In genomic region chr7:133252858-133253521, GRCh38 we compare ENCODE assay signal across 1 cellular context.
TF ChIP-seq lines count a peak whose summit lies in the region.

Gene EXOC4 (plus strand): TSS chr7:133253078.

TF ChIP-seq in K562, 482 proteins besides CTCF, POLR2A, EP300 and RAD21 (continued from another document and continues in another):
- TF ChIP-seq, protein P1, sequence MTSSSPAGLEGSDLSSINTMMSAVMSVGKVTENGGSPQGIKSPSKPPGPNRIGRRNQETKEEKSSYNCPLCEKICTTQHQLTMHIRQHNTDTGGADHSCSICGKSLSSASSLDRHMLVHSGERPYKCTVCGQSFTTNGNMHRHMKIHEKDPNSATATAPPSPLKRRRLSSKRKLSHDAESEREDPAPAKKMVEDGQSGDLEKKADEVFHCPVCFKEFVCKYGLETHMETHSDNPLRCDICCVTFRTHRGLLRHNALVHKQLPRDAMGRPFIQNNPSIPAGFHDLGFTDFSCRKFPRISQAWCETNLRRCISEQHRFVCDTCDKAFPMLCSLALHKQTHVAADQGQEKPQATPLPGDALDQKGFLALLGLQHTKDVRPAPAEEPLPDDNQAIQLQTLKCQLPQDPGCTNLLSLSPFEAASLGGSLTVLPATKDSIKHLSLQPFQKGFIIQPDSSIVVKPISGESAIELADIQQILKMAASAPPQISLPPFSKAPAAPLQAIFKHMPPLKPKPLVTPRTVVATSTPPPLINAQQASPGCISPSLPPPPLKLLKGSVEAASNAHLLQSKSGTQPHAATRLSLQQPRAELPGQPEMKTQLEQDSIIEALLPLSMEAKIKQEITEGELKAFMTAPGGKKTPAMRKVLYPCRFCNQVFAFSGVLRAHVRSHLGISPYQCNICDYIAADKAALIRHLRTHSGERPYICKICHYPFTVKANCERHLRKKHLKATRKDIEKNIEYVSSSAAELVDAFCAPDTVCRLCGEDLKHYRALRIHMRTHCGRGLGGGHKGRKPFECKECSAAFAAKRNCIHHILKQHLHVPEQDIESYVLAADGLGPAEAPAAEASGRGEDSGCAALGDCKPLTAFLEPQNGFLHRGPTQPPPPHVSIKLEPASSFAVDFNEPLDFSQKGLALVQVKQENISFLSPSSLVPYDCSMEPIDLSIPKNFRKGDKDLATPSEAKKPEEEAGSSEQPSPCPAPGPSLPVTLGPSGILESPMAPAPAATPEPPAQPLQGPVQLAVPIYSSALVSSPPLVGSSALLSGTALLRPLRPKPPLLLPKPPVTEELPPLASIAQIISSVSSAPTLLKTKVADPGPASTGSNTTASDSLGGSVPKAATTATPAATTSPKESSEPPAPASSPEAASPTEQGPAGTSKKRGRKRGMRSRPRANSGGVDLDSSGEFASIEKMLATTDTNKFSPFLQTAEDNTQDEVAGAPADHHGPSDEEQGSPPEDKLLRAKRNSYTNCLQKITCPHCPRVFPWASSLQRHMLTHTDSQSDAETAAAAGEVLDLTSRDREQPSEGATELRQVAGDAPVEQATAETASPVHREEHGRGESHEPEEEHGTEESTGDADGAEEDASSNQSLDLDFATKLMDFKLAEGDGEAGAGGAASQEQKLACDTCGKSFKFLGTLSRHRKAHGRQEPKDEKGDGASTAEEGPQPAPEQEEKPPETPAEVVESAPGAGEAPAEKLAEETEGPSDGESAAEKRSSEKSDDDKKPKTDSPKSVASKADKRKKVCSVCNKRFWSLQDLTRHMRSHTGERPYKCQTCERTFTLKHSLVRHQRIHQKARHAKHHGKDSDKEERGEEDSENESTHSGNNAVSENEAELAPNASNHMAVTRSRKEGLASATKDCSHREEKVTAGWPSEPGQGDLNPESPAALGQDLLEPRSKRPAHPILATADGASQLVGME (CRISPR knock-in tag; IDR thresholded peaks at IDR 0.05) = 0 out of 2 replicates have a peak, but pooled peaks have one; percentile 10
- TF ChIP-seq ARID3A (IDR thresholded peaks at IDR 0.05; ENCODE audit: borderline replicate concordance, low read depth, low read length) (no peak), XRCC5 (IDR thresholded peaks at IDR 0.05; ENCODE audit: low read depth, low read length) (no peak), HMG20B (CRISPR knock-in tag; IDR thresholded peaks at IDR 0.05) (no peak), RBM15 (IDR thresholded peaks at IDR 0.05; ENCODE audit: insufficient read depth, low read length) (no peak), NR1H2 (CRISPR knock-in tag; IDR thresholded peaks at IDR 0.05) (peak; percentile 87; the same call in 1 of the 2 replicates), GATA2 (CRISPR knock-in tag; IDR thresholded peaks at IDR 0.05) (peak; percentile 10; the same call in 1 of the 2 replicates), GABPA (tag; conservative IDR thresholded peaks at IDR 0.05; ENCODE audit: low read depth) (peak; percentile 83), CAMTA2 (CRISPR knock-in tag; conservative IDR thresholded peaks at IDR 0.05) (no peak), ESRRB (CRISPR knock-in tag; IDR thresholded peaks at IDR 0.05; ENCODE audit: borderline replicate concordance) (no peak), POLR2AphosphoS5 (IDR thresholded peaks at IDR 0.05; ENCODE audit: control insufficient read depth, insufficient read depth, low read depth, low read length) (peak; percentile 97), ATF1 (CRISPR knock-in tag; IDR thresholded peaks at IDR 0.05) (no peak), ATF1 (tag; IDR thresholded peaks at IDR 0.05) (peak; percentile 98), DIDO1 (tag; IDR thresholded peaks at IDR 0.05; ENCODE audit: low read depth) (peak; percentile 43; the same call in 1 of the 2 replicates), E2F1 (CRISPR knock-in tag; IDR thresholded peaks at IDR 0.05) (peak; percentile 87), TCFL5 (CRISPR knock-in tag; conservative IDR thresholded peaks at IDR 0.05) (no peak), MCM2 (IDR thresholded peaks at IDR 0.05; ENCODE audit: low read depth) (no peak), RNF2 (IDR thresholded peaks at IDR 0.05) (no peak), C11orf30 (IDR thresholded peaks at IDR 0.05; ENCODE audit: low read depth) (peak; percentile 97), ZNF561 (CRISPR knock-in tag; conservative IDR thresholded peaks at IDR 0.05) (no peak), SNAPC5 (CRISPR knock-in tag; IDR thresholded peaks at IDR 0.05) (no peak), SETDB1 (IDR thresholded peaks at IDR 0.05; ENCODE audit: low read length) (no peak), CC2D1A (IDR thresholded peaks at IDR 0.05) (peak; percentile 20; the same call in 1 of the 2 replicates), HCFC1 (IDR thresholded peaks at IDR 0.05; ENCODE audit: low read depth, low read length) (peak; percentile 96), POLR2AphosphoS2 (IDR thresholded peaks at IDR 0.05; ENCODE audit: low read length) (peak; percentile 75; the same call in 1 of the 2 replicates), RBM25 (IDR thresholded peaks at IDR 0.05; ENCODE audit: low read depth, low read length, severe bottlenecking) (peak; percentile 98), DACH1 (IDR thresholded peaks at IDR 0.05; ENCODE audit: partially characterized antibody) (peak; percentile 79), ZNF740 (CRISPR knock-in tag; IDR thresholded peaks at IDR 0.05) (no peak), ZNF740 (tag; IDR thresholded peaks at IDR 0.05) (no peak; a peak in 1 of 4 replicates), PBX2 (CRISPR knock-in tag; IDR thresholded peaks at IDR 0.05; ENCODE audit: low read depth) (no peak), PBX2 (tag; conservative IDR thresholded peaks at IDR 0.05; ENCODE audit: low read depth) (peak; percentile 74), TAF7 (tag; IDR thresholded peaks at IDR 0.05) (peak; percentile 90), ZNF644 (tag; IDR thresholded peaks at IDR 0.05; ENCODE audit: low read depth) (peak; percentile 71; the same call in 1 of the 2 replicates)
- TF ChIP-seq, protein P2, sequence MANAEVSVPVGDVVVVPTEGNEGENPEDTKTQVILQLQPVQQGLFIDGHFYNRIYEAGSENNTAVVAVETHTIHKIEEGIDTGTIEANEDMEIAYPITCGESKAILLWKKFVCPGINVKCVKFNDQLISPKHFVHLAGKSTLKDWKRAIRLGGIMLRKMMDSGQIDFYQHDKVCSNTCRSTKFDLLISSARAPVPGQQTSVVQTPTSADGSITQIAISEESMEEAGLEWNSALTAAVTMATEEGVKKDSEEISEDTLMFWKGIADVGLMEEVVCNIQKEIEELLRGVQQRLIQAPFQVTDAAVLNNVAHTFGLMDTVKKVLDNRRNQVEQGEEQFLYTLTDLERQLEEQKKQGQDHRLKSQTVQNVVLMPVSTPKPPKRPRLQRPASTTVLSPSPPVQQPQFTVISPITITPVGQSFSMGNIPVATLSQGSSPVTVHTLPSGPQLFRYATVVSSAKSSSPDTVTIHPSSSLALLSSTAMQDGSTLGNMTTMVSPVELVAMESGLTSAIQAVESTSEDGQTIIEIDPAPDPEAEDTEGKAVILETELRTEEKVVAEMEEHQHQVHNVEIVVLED (CRISPR knock-in tag; IDR thresholded peaks at IDR 0.05) = peak; percentile 91
- TF ChIP-seq, protein P3, sequence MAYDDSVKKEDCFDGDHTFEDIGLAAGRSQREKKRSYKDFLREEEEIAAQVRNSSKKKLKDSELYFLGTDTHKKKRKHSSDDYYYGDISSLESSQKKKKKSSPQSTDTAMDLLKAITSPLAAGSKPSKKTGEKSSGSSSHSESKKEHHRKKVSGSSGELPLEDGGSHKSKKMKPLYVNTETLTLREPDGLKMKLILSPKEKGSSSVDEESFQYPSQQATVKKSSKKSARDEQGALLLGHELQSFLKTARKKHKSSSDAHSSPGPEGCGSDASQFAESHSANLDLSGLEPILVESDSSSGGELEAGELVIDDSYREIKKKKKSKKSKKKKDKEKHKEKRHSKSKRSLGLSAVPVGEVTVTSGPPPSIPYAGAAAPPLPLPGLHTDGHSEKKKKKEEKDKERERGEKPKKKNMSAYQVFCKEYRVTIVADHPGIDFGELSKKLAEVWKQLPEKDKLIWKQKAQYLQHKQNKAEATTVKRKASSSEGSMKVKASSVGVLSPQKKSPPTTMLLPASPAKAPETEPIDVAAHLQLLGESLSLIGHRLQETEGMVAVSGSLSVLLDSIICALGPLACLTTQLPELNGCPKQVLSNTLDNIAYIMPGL (CRISPR knock-in tag; IDR thresholded peaks at IDR 0.05) = no peak
- TF ChIP-seq, protein P4, sequence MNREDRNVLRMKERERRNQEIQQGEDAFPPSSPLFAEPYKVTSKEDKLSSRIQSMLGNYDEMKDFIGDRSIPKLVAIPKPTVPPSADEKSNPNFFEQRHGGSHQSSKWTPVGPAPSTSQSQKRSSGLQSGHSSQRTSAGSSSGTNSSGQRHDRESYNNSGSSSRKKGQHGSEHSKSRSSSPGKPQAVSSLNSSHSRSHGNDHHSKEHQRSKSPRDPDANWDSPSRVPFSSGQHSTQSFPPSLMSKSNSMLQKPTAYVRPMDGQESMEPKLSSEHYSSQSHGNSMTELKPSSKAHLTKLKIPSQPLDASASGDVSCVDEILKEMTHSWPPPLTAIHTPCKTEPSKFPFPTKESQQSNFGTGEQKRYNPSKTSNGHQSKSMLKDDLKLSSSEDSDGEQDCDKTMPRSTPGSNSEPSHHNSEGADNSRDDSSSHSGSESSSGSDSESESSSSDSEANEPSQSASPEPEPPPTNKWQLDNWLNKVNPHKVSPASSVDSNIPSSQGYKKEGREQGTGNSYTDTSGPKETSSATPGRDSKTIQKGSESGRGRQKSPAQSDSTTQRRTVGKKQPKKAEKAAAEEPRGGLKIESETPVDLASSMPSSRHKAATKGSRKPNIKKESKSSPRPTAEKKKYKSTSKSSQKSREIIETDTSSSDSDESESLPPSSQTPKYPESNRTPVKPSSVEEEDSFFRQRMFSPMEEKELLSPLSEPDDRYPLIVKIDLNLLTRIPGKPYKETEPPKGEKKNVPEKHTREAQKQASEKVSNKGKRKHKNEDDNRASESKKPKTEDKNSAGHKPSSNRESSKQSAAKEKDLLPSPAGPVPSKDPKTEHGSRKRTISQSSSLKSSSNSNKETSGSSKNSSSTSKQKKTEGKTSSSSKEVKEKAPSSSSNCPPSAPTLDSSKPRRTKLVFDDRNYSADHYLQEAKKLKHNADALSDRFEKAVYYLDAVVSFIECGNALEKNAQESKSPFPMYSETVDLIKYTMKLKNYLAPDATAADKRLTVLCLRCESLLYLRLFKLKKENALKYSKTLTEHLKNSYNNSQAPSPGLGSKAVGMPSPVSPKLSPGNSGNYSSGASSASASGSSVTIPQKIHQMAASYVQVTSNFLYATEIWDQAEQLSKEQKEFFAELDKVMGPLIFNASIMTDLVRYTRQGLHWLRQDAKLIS (CRISPR knock-in tag; IDR thresholded peaks at IDR 0.05) = no peak
- TF ChIP-seq, protein P5, sequence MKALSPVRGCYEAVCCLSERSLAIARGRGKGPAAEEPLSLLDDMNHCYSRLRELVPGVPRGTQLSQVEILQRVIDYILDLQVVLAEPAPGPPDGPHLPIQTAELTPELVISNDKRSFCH (CRISPR knock-in tag; IDR thresholded peaks at IDR 0.05) = no peak
- TF ChIP-seq, protein P5 (tag; IDR thresholded peaks at IDR 0.05) = no peak
